In the genomic region with DNA sequence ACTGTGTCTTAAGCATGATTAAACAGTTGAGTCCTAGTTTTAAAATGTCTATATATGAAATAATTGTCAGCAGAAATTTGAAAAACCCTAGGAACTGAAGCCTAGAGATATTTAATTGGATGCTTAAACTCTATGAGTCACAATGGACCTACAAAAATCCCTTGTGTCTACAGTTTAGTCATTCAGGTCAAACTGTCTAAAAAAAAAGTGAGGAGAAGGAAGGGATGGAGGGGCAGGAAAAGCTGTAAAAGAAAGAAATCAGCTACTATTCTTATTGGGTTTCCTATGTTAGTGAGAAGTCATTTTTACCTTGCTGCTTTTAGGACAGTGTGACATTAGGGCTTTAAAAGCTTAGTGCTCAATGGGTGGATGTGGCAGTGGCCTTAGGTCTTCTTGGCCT, we compare ENCODE assay signal across 25 cellular contexts.
"Had no signal": no experiment of that assay in that cellular context is flagged by ENCODE, and none has a peak within 500 bp of the region (broad histone marks: within the 10 kb centered on the region; RNA-seq: fewer than 3 reads in every experiment).

No MANE protein-coding gene starts in this region.

- DNase-seq: activated CD4-positive, alpha-beta T cell treated with anti-CD3 and anti-CD28 coated beads for 36 hours; activated CD4-positive, CD25-positive, alpha-beta regulatory T cell; activated CD8-positive, alpha-beta memory T cell treated with anti-CD3 and anti-CD28 coated beads, Interleukin-2, amount 10 ng/mL, durations not matched to agents 7 days and 5 days; activated CD8-positive, alpha-beta T cell treated with anti-CD3 and anti-CD28 coated beads, Interleukin-2, amount 10 ng/mL, durations not matched to agents 7 days and 5 days; activated naive CD4-positive, alpha-beta T cell; activated T-cell treated with anti-CD3 and anti-CD28 coated beads, Interleukin-2, amount 50 U/mL, for 48 hours; dermis blood vessel endothelial cell; effector CD4-positive, alpha-beta T cell; foreskin melanocyte; heart right ventricle; kidney glomerular epithelial cell; left lung; lower lobe of right lung; mesendoderm; mucosa of descending colon; posterior cingulate gyrus; right lobe of liver; stimulated activated CD4-positive, alpha-beta T cell treated with anti-CD3 and anti-CD28 coated beads, Interleukin-4, amount 100 ng/mL, for 1 hour; substantia nigra; T-helper 1 cell had no signal

- H3K27me3 ChIP-seq: breast epithelium, heart right ventricle, left lung, right lobe of liver, vagina had no signal

- H3K4me1 ChIP-seq: breast epithelium, left lung, lower lobe of right lung, right lobe of liver, vagina had no signal

- H3K36me3 ChIP-seq: breast epithelium, heart right ventricle, left lung, lower lobe of right lung, right lobe of liver, vagina had no signal

- ATAC-seq: activated CD4-positive, alpha-beta T cell treated with anti-CD3 and anti-CD28 coated beads for 36 hours; activated CD8-positive, alpha-beta memory T cell treated with anti-CD3 and anti-CD28 coated beads, Interleukin-2, amount 10 ng/mL, durations not matched to agents 7 days and 5 days; activated CD8-positive, alpha-beta T cell treated with anti-CD3 and anti-CD28 coated beads, Interleukin-2, amount 10 ng/mL, durations not matched to agents 7 days and 5 days; activated naive CD4-positive, alpha-beta T cell treated with anti-CD3 and anti-CD28 coated beads, Interleukin-2, amount 50 U/mL, for 72 hours; heart right ventricle; left lung; lower lobe of right lung; mucosa of descending colon; natural killer cell treated with Interleukin-12 subunit alpha and Interleukin-12 subunit beta and Interleukin-15 and Interleukin-18, amount 100 ng/mL, for 72 hours; right lobe of liver had no signal

- FAIRE-seq: colon had no signal

- H3K4me3 ChIP-seq: breast epithelium, heart right ventricle, left lung, lower lobe of right lung, mucosa of descending colon, right lobe of liver, vagina had no signal

- H3K9me3 ChIP-seq: breast epithelium, heart right ventricle, left lung, lower lobe of right lung, mucosa of descending colon, right lobe of liver, vagina had no signal

- H3K27ac ChIP-seq: breast epithelium, heart right ventricle, left lung, lower lobe of right lung, right lobe of liver, vagina had no signal
